8 cellular contexts compared by ENCODE assay signal in genomic region chr5:1644810-1645571, GRCh38.
DNase-seq lines count a peak whose midpoint lies in the region; ATAC-seq and TF ChIP-seq lines count a peak whose summit lies in the region.

No MANE protein-coding gene starts in this region.

- TF ChIP-seq CTCF in OCI-LY1 (IDR thresholded peaks at IDR 0.05; ENCODE audit: low read length), result peak; percentile 56; the same call in 1 of the 2 replicates

- H3K36me3 ChIP-seq in BLaER1 treated with 17β-estradiol and CSF1 and Interleukin-3, amounts not matched to agents 10 nM and 100 nM, result no peaks in the 10 kb centered on the region
- no peaks in the 10 kb centered on the region for H3K36me3 ChIP-seq in OCI-LY1 (ENCODE audit: insufficient read depth, low read length)

- no peak overlapping the region for H3K4me3 ChIP-seq in BLaER1 treated with 17β-estradiol and CSF1 and Interleukin-3, amounts not matched to agents 10 nM and 100 nM
- no peak overlapping the region for H3K4me3 ChIP-seq in OCI-LY1 (ENCODE audit: low read depth, low read length, poor library complexity, severe bottlenecking)

- no peaks in the 10 kb centered on the region for H3F3A ChIP-seq in OCI-LY1 (ENCODE audit: insufficient read depth, low read length)

- H3K4me2 ChIP-seq in BLaER1 treated with 17β-estradiol and CSF1 and Interleukin-3, amounts not matched to agents 10 nM and 100 nM, result peak overlapping the region in 10 of 11 experiments; percentile 41 to 81 (median 60); a peak in 18 of 22 replicates
- H3K4me2 ChIP-seq in OCI-LY1 (ENCODE audit: low read length), result no peak overlapping the region

- H3K9me3 ChIP-seq in BLaER1 treated with 17β-estradiol and CSF1 and Interleukin-3, amounts not matched to agents 10 nM and 100 nM (replicated peaks in 1 of 11), result no peaks in the 10 kb centered on the region
- no peaks in the 10 kb centered on the region for H3K9me3 ChIP-seq in OCI-LY1 (ENCODE audit: low read length)

- H3K4me1 ChIP-seq in BLaER1 treated with 17β-estradiol and CSF1 and Interleukin-3, amounts not matched to agents 10 nM and 100 nM, result peaks cover 18 to 53% (median 38%) of the 10 kb centered on the region in 10 experiments; a peak in 19 of 20 replicates
- no peaks in the 10 kb centered on the region for H3K4me1 ChIP-seq in OCI-LY1 (ENCODE audit: insufficient read depth, low read length, severe bottlenecking)

- peaks cover 33 to 51% (median 35%) of the 10 kb centered on the region in 11 experiments for H3K27me3 ChIP-seq in BLaER1 treated with 17β-estradiol and CSF1 and Interleukin-3, amounts not matched to agents 10 nM and 100 nM
- H3K27me3 ChIP-seq in OCI-LY1 (ENCODE audit: insufficient read depth, low read length), result no peaks in the 10 kb centered on the region

- H4K20me1 ChIP-seq in BLaER1 treated with 17β-estradiol and CSF1 and Interleukin-3, amounts not matched to agents 10 nM and 100 nM, result peaks cover 0 to 27% (median 0%) of the 10 kb centered on the region in 11 experiments; a peak in 5 of 22 replicates
- H4K20me1 ChIP-seq in OCI-LY1 (ENCODE audit: insufficient read depth, low read length), result no peaks in the 10 kb centered on the region

- H2AFZ ChIP-seq in OCI-LY1 (ENCODE audit: low read length), result no peak overlapping the region

- peak in 49 of 76 experiments; percentile 2 to 60 (median 27) for DNase-seq in HUDEP-2 (lab: John Stamatoyannopoulos, UW; ENCODE audit: unreplicated experiment in 76 of 76)
- DNase-seq in activated T-cell treated with anti-CD3 and anti-CD28 coated beads for 4 hours, result peak; percentile 73
- DNase-seq in myocyte (ENCODE audit: low read depth), result peak; percentile 78
- DNase-seq in stimulated activated CD8-positive, alpha-beta memory T cell treated with anti-CD3 and anti-CD28 coated beads, Interleukin-4, amount 100 ng/mL, for 4 hours (ENCODE audit: low read depth in 2 of 2, low spot score in 1 of 2), result peak; percentile 44 to 54

- H3K9me2 ChIP-seq in OCI-LY1 (ENCODE audit: low read depth, low read length), result no peaks in the 10 kb centered on the region

- no peaks in the 10 kb centered on the region for H3K79me2 ChIP-seq in OCI-LY1 (ENCODE audit: insufficient read depth, low read length)

- no peak overlapping the region for H3K9ac ChIP-seq in BLaER1 treated with 17β-estradiol and CSF1 and Interleukin-3, amounts not matched to agents 10 nM and 100 nM
- no peak overlapping the region for H3K9ac ChIP-seq in OCI-LY1 (ENCODE audit: low read length)

- H3K27ac ChIP-seq in BLaER1 treated with 17β-estradiol and CSF1 and Interleukin-3, amounts not matched to agents 10 nM and 100 nM, result no peak overlapping the region
- H3K27ac ChIP-seq in OCI-LY1 (ENCODE audit: low read depth, low read length, poor library complexity, severe bottlenecking), result no peak overlapping the region

- ATAC-seq in GM19397 (IDR thresholded peaks at IDR 0.05; ENCODE audit: unreplicated experiment) (peak; percentile 77), esophagus mucosa (peak; percentile 86)

Comparison
In these comparisons a context has a peak if more than half of its experiments do, and no peak if none do; other contexts are left out.
1. DNase-seq: peak in every context shown above with its lines; median percentile 78 in myocyte; 73 in activated T-cell treated with anti-CD3 and anti-CD28 coated beads for 4 hours; 49 in stimulated activated CD8-positive, alpha-beta memory T cell treated with anti-CD3 and anti-CD28 coated beads, Interleukin-4, amount 100 ng/mL, for 4 hours; 27 in HUDEP-2.